23 cellular contexts compared by ENCODE assay signal in the genomic region with DNA sequence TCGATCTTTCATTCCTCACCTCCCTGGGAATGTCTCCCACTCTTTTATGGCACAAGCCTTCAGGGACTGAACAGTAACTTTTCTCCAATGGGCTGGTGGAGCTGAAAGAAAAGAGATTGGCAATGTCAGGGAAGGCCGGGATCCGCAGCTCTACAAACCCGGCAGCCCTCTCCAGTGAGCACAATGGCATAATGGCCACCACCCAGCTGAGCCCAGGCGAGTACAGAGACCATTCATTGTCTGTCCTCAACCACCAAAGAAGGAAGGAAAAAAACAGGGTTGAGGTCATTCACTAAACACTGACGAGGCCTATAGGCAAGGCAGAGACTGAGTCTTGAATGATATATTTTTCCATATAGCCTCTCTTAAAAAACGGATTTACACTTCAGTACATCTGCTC. TPM values are rescaled to one million over a fixed set of nuclear protein-coding genes. Genes with fewer than 3 reads are reported as not detected.
A peak's percentile ranks its signal among the peaks of the same experiment; 100 is the strongest.
DNase-seq lines count a peak whose midpoint lies in the region; ATAC-seq and TF ChIP-seq lines count a peak whose summit lies in the region.
"Had no signal": no experiment of that assay in that cellular context is flagged by ENCODE, and none has a peak within 500 bp of the region (broad histone marks: within the 10 kb centered on the region; RNA-seq: fewer than 3 reads in every experiment).

No MANE protein-coding gene starts in this region.

- 0 out of 2 replicates have a peak overlapping the region, but pooled peaks have one; percentile 2 for H2AK5ac ChIP-seq in IMR-90 (ENCODE audit: low read depth, low read length)

- no peak for DNase-seq in IMR-90
- DNase-seq in activated naive CD8-positive, alpha-beta T cell treated with anti-CD3 and anti-CD28 coated beads, Interleukin-2, amount 50 U/mL, for 24 hours: no peak
- peak in 47 of 51 donors; percentile 0 to 84 (median 24) for DNase-seq in hypothalamus (lab: John Stamatoyannopoulos, UW)
- peak; percentile 80 for DNase-seq in putamen (ENCODE audit: low spot score)
- DNase-seq in SJCRH30: no peak
- DNase-seq in GM10266 (ENCODE audit: extremely low spot score): no peak
- DNase-seq: activated CD4-positive, alpha-beta T cell treated with anti-CD3 and anti-CD28 coated beads, Interleukin-2, amount 10 ng/mL, durations not matched to agents 7 days and 5 days; adrenal gland; central memory CD4-positive, alpha-beta T cell; gastrocnemius medialis; NCI-H748 treated with DMSO at 0.1 percent for 48 hours; nephron progenitor cell; OCI-M1; SHP77 treated with DMSO at 0.1 percent for 48 hours; stimulated activated CD4-positive, alpha-beta T cell treated with anti-CD3 and anti-CD28 coated beads, Interleukin-4, amount 100 ng/mL, for 4 hours; stomach; T-helper 1 cell had no signal

- POLR2A ChIA-PET in IMR-90 (lab: Charles Lee; ENCODE audit: unreplicated experiment): no interaction called here

- no peak overlapping the region for H2BK120ac ChIP-seq in IMR-90 (ENCODE audit: low read depth, low read length)

- no peak overlapping the region for H4K8ac ChIP-seq in IMR-90 (ENCODE audit: low read depth in 2 of 2, low read length in 2 of 2)

- peaks cover 8% of the 10 kb centered on the region for H3K36me3 Mint-ChIP-seq in activated naive CD8-positive, alpha-beta T cell treated with anti-CD3 and anti-CD28 coated beads, Interleukin-2, amount 50 U/mL, for 24 hours (ENCODE audit: low read depth)

- ATAC-seq in IMR-90 (ENCODE audit: low read depth) (no peak), GM18867 (IDR thresholded peaks at IDR 0.05; ENCODE audit: unreplicated experiment) (no peak), HG03039 (IDR thresholded peaks at IDR 0.05; ENCODE audit: unreplicated experiment) (no peak)
- ATAC-seq in activated naive CD8-positive, alpha-beta T cell treated with anti-CD3 and anti-CD28 coated beads, Interleukin-2, amount 50 U/mL, for 24 hours: no peak
- ATAC-seq: esophagus mucosa, gastrocnemius medialis, left lobe of liver had no signal

- H3K4me1 ChIP-seq in IMR-90 (ENCODE audit: control insufficient read depth, insufficient read depth, low read length): peaks cover 4% of the 10 kb centered on the region
- H3K4me1 ChIP-seq in SJCRH30: peaks cover 6% of the 10 kb centered on the region

- H4K5ac ChIP-seq in IMR-90 (ENCODE audit: low read depth, low read length): no peak overlapping the region

- H3K9me3 ChIP-seq in IMR-90 (ENCODE audit: control insufficient read depth, insufficient read depth, low read length) (no peaks in the 10 kb centered on the region), SJCRH30 (replicated peaks) (no peaks in the 10 kb centered on the region)
- H3K9me3 ChIP-seq: adrenal gland, gastrocnemius medialis had no signal

- H3K4ac ChIP-seq in IMR-90 (ENCODE audit: low read depth, low read length): no peak overlapping the region

- H4K91ac ChIP-seq in IMR-90 (ENCODE audit: insufficient read depth, low read depth, low read length): no peak overlapping the region

- H3K36me3 ChIP-seq in IMR-90 (ENCODE audit: control insufficient read depth, insufficient read depth, low read length): no peaks in the 10 kb centered on the region
- no peaks in the 10 kb centered on the region for H3K36me3 ChIP-seq in SJCRH30
- H3K36me3 ChIP-seq: adrenal gland, gastrocnemius medialis, HAP-1, stomach had no signal

- no peaks in the 10 kb centered on the region for H4K20me1 ChIP-seq in IMR-90 (ENCODE audit: insufficient read depth, low read length)

- in situ Hi-C loops in IMR-90 (cut with MboI; ENCODE audit: low sequenced_read_pairs): loop anchor here (5.0 to 25.0 kb wide), 4 partner anchors 261 to 1064 kb away; partner anchors contain the start of gene TCEANC

- H3K27ac ChIP-seq in IMR-90 (ENCODE audit: insufficient read depth, low read length) (no peak overlapping the region), SJCRH30 (no peak overlapping the region)
- H3K27ac ChIP-seq: adrenal gland, stomach had no signal

- no TSS peak for BruUV-seq in IMR-90 (replicated peaks; lab: Mats Ljungman, UMichigan)

- no peak overlapping the region for H3K9ac ChIP-seq in IMR-90 (ENCODE audit: low read depth, low read length)

- no peak for TF ChIP-seq POLR2A in IMR-90 (IDR thresholded peaks at IDR 0.05; ENCODE audit: low read depth, low read length)

- no peak for TF ChIP-seq RAD21 in IMR-90 (IDR thresholded peaks at IDR 0.05; ENCODE audit: low read length)

- H2BK20ac ChIP-seq in IMR-90 (ENCODE audit: low read depth, low read length): no peak overlapping the region

- H3K56ac ChIP-seq in IMR-90 (ENCODE audit: extremely low read depth, insufficient read depth, low read length): no peak overlapping the region

- no peak overlapping the region for H3K4me3 Mint-ChIP-seq in activated naive CD8-positive, alpha-beta T cell treated with anti-CD3 and anti-CD28 coated beads, Interleukin-2, amount 50 U/mL, for 24 hours
- H3K4me3 Mint-ChIP-seq: activated CD4-positive, alpha-beta T cell treated with anti-CD3 and anti-CD28 coated beads, Interleukin-2, amount 10 ng/mL, durations not matched to agents 7 days and 5 days; nephron progenitor cell had no signal

- H2AK9ac ChIP-seq in IMR-90 (replicated peaks; ENCODE audit: low read depth, low read length, poor library complexity): no peak overlapping the region

- peaks cover 4% of the 10 kb centered on the region for H3K9me1 ChIP-seq in IMR-90 (ENCODE audit: insufficient read depth, low read length)

- no peak overlapping the region for H2BK15ac ChIP-seq in IMR-90 (ENCODE audit: low read depth, low read length)

- no peaks in the 10 kb centered on the region for H3K27me3 Mint-ChIP-seq in activated naive CD8-positive, alpha-beta T cell treated with anti-CD3 and anti-CD28 coated beads, Interleukin-2, amount 50 U/mL, for 24 hours
- H3K27me3 Mint-ChIP-seq: activated CD4-positive, alpha-beta T cell treated with anti-CD3 and anti-CD28 coated beads, Interleukin-2, amount 10 ng/mL, durations not matched to agents 7 days and 5 days had no signal

- H3K4me3 ChIP-seq in IMR-90 (ENCODE audit: insufficient read depth, low read depth, low read length): no peak overlapping the region
- H3K4me3 ChIP-seq in SJCRH30: no peak overlapping the region
- H3K4me3 ChIP-seq: adrenal gland, gastrocnemius medialis, HAP-1, stomach had no signal

- H3K18ac ChIP-seq in IMR-90 (ENCODE audit: low read depth, low read length): no peak overlapping the region

- peaks cover 5 to 13% of the 10 kb centered on the region in 2 experiments; a peak in 2 of 4 replicates for H3K79me1 ChIP-seq in IMR-90 (ENCODE audit: low read depth in 1 of 2, low read length in 2 of 2)

- H3K9me3 Mint-ChIP-seq in activated naive CD8-positive, alpha-beta T cell treated with anti-CD3 and anti-CD28 coated beads, Interleukin-2, amount 50 U/mL, for 24 hours: no peaks in the 10 kb centered on the region
- H3K9me3 Mint-ChIP-seq: activated CD4-positive, alpha-beta T cell treated with anti-CD3 and anti-CD28 coated beads, Interleukin-2, amount 10 ng/mL, durations not matched to agents 7 days and 5 days; activated T-helper 2 cell treated with anti-CD3 and anti-CD28 coated beads, Interferon-gamma antibody, Interleukin-2, Interleukin-4, amounts not matched to agents 10 μg/mL and 5 μg/mL and 100 μg/mL, durations not matched to agents 14 hours and 24 hours and 36 hours had no signal

- no peak overlapping the region for H2AFZ ChIP-seq in IMR-90 (replicated peaks; ENCODE audit: low read length, poor library complexity)

- dilution Hi-C loops in IMR-90 (cut with HindIII; ENCODE audit: low sequenced_read_pairs, unreplicated experiment): no loop called here

- WGBS in IMR-90 (ENCODE audit: extremely low coverage in 2 of 2, insufficient read length in 1 of 2), 2 experiments: 93% methylated on average over 3 of the region's 7 CpGs; no CpG with 5 or more reads in 1 of the 2 experiments

- no peak overlapping the region for H2BK5ac ChIP-seq in IMR-90 (ENCODE audit: low read depth, low read length, poor library complexity, severe bottlenecking)

- peak overlapping the region; percentile 42 for H3K27ac Mint-ChIP-seq in activated naive CD8-positive, alpha-beta T cell treated with anti-CD3 and anti-CD28 coated beads, Interleukin-2, amount 50 U/mL, for 24 hours
- H3K27ac Mint-ChIP-seq: nephron progenitor cell had no signal

- no peak overlapping the region for H3K14ac ChIP-seq in IMR-90 (replicated peaks; ENCODE audit: low read depth, low read length)

- no peak for TF ChIP-seq CTCF in IMR-90 (conservative IDR thresholded peaks at IDR 0.05; ENCODE audit: low read depth, low read length)
- no peak for TF ChIP-seq CTCF in GM10266 (IDR thresholded peaks at IDR 0.05; ENCODE audit: control insufficient read depth, insufficient read depth, low read depth, missing control alignments)

- no peak overlapping the region for H3K23ac ChIP-seq in IMR-90 (ENCODE audit: low read depth, low read length)

- H3K4me2 ChIP-seq in IMR-90 (ENCODE audit: low read depth, low read length): no peak overlapping the region

- H3K4me1 Mint-ChIP-seq in activated naive CD8-positive, alpha-beta T cell treated with anti-CD3 and anti-CD28 coated beads, Interleukin-2, amount 50 U/mL, for 24 hours: peaks cover 30% of the 10 kb centered on the region

- CTCF ChIA-PET in IMR-90 (lab: Yijun Ruan, JAX): no interaction called here

- H3K27me3 ChIP-seq in IMR-90 (ENCODE audit: control insufficient read depth, insufficient read depth, low read length) (no peaks in the 10 kb centered on the region), SJCRH30 (no peaks in the 10 kb centered on the region)
- H3K27me3 ChIP-seq: adrenal gland, gastrocnemius medialis had no signal

- intact Hi-C loops in IMR-90 (cut with micrococcal nuclease): no loop called here

TF ChIP-seq in IMR-90, 13 proteins besides CTCF, POLR2A, EP300 and RAD21 (continues in another document):
- TF ChIP-seq CEBPB (IDR thresholded peaks at IDR 0.05; ENCODE audit: low read depth, low read length): no peak
- no peak for TF ChIP-seq NFE2L2 (IDR thresholded peaks at IDR 0.05; ENCODE audit: low read depth, low read length)
- TF ChIP-seq, protein P1, sequence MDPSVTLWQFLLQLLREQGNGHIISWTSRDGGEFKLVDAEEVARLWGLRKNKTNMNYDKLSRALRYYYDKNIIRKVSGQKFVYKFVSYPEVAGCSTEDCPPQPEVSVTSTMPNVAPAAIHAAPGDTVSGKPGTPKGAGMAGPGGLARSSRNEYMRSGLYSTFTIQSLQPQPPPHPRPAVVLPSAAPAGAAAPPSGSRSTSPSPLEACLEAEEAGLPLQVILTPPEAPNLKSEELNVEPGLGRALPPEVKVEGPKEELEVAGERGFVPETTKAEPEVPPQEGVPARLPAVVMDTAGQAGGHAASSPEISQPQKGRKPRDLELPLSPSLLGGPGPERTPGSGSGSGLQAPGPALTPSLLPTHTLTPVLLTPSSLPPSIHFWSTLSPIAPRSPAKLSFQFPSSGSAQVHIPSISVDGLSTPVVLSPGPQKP (IDR thresholded peaks at IDR 0.05; ENCODE audit: borderline replicate concordance, low read depth, low read length): no peak
- TF ChIP-seq MAZ (IDR thresholded peaks at IDR 0.05; ENCODE audit: borderline replicate concordance, low read depth, low read length): no peak
- TF ChIP-seq RFX5 (IDR thresholded peaks at IDR 0.05; ENCODE audit: low read depth, low read length): no peak
- no peak for TF ChIP-seq CHD1 (IDR thresholded peaks at IDR 0.05; ENCODE audit: low read depth, low read length)

RNA-seq across cellular contexts. Expression of gene GEMIN8, which starts 3.6 kb away (rescaled TPM):
- total RNA-seq in IMR-90 (2012; rRNA removed): 11.1 and 12.0 TPM in 2 replicates
- 20.6 and 24.1 TPM in 2 replicates for polyA plus RNA-seq in IMR-90 (2012; rRNA removed)
- 19.9 and 21.5 TPM in 2 replicates for polyA plus RNA-seq in IMR-90 (2012; cell fraction: cytosol; rRNA removed)
- polyA plus RNA-seq in IMR-90 (2012; cell fraction: nucleus; rRNA removed; ENCODE audit: low replicate concordance): 34.7 and 68.5 TPM in 2 replicates
- total RNA-seq in SJCRH30 (2014; rRNA removed; shearing (Covaris generic)): 9.5 and 11.7 TPM in 2 replicates

Comparison
In these comparisons a context has a peak if more than half of its experiments do, and no peak if none do; other contexts are left out.
1. DNase-seq: peak in hypothalamus (47 of 51) and putamen (single experiment); none in IMR-90 (single experiment), activated naive CD8-positive, alpha-beta T cell treated with anti-CD3 and anti-CD28 coated beads, Interleukin-2, amount 50 U/mL, for 24 hours (single experiment), SJCRH30 (0 of 2) and GM10266 (single experiment).